ENCODE assay signal across 9 cellular contexts in the genomic region with DNA sequence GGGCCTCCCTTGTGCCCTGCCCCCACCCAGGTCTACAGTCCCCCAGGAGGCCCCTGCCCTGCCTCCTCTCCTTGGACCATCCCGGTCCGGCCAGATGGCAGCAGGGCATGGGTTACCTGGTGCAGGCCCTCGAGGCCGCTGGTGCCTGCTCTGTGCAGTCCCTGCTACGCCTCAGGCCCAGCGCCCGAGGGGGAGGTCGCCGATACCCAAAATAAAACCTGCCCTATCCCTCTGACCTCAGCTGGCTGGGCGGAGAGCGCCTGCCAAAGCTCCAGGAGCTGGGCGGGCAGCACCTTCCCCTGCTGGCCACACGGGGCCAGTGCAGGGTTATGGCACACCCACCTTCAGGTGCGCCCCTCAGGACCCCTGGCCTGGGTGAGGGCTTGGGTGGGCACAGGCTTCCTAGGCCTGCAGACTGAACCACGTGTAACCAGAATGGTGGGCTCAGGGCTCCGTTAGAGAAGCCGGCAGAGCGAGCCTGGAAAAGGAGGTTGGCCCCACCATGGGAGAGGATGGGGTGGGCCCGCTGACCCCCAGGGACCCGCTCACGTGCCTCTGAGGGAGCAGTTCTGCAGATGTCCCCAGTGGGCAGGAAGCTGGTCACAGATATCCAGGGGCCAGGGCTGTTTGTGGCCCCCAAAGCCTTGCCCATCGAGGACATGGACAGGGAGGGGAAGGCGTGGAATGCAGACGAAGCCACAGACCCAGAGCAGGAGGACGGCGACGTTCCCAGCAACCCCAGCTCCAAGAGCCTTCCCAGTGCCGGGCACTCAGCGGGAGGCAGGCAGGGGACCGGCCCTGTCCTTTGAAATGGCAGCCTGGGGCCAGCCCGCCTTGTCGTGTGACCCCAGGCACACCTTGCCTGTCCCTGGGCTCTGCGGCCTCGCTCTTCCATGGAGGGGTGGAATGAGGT. TPM values are rescaled to one million over a fixed set of nuclear protein-coding genes. Genes with fewer than 3 reads are reported as not detected.
DNase-seq lines count a peak whose midpoint lies in the region; ATAC-seq and TF ChIP-seq lines count a peak whose summit lies in the region.
"Had no signal": no experiment of that assay in that cellular context is flagged by ENCODE, and none has a peak within 500 bp of the region (broad histone marks: within the 10 kb centered on the region; RNA-seq: fewer than 3 reads in every experiment).

No MANE protein-coding gene starts in this region.

- DNase-seq in LHCN-M2 (ENCODE audit: low read depth): peak; percentile 31
- no peak for DNase-seq in esophagus muscularis mucosa (ENCODE audit: extremely low spot score)
- DNase-seq in neural progenitor cell (ENCODE audit: low spot score): peak; percentile 42
- no peak for DNase-seq in DMS114 treated with DMSO at 0.1 percent for 48 hours (lab: John Stamatoyannopoulos, UW; ENCODE audit: unreplicated experiment)
- no peak for DNase-seq in cerebellar cortex (ENCODE audit: low spot score)

- no peak overlapping the region for H3K4me3 ChIP-seq in BLaER1 treated with 17β-estradiol and CSF1 and Interleukin-3, amounts not matched to agents 10 nM and 100 nM
- no peak overlapping the region for H3K4me3 ChIP-seq in esophagus muscularis mucosa
- no peak overlapping the region for H3K4me3 ChIP-seq in neural progenitor cell
- H3K4me3 ChIP-seq: SJSA1 had no signal

- no peak overlapping the region for H3K27ac ChIP-seq in BLaER1 treated with 17β-estradiol and CSF1 and Interleukin-3, amounts not matched to agents 10 nM and 100 nM
- no peak overlapping the region for H3K27ac ChIP-seq in esophagus muscularis mucosa (replicated peaks in 1 of 4)
- H3K27ac ChIP-seq in neural progenitor cell: no peak overlapping the region
- H3K27ac ChIP-seq: SJSA1 had no signal

- no peaks in the 10 kb centered on the region for H3K79me2 ChIP-seq in neural progenitor cell (ENCODE audit: low read depth)

- no peaks in the 10 kb centered on the region for H3K36me3 ChIP-seq in BLaER1 treated with 17β-estradiol and CSF1 and Interleukin-3, amounts not matched to agents 10 nM and 100 nM
- H3K36me3 ChIP-seq in esophagus muscularis mucosa: no peaks in the 10 kb centered on the region
- no peaks in the 10 kb centered on the region for H3K36me3 ChIP-seq in neural progenitor cell
- H3K36me3 ChIP-seq: SJSA1 had no signal

- H3K4me2 ChIP-seq in BLaER1 treated with 17β-estradiol and CSF1 and Interleukin-3, amounts not matched to agents 10 nM and 100 nM: peak overlapping the region in 9 of 11 experiments; percentile 13 to 68 (median 36); a peak in 15 of 22 replicates
- H3K4me2 ChIP-seq in neural progenitor cell: no peak overlapping the region

- H3K4me3 Mint-ChIP-seq in neural progenitor cell: no peak overlapping the region

- no peak overlapping the region for H3K27ac Mint-ChIP-seq in neural progenitor cell

- no peak for ATAC-seq in HG03045 (IDR thresholded peaks at IDR 0.05; ENCODE audit: unreplicated experiment)
- no peak for ATAC-seq in GM19397 (IDR thresholded peaks at IDR 0.05; ENCODE audit: unreplicated experiment)

- H3K9ac ChIP-seq in BLaER1 treated with 17β-estradiol and CSF1 and Interleukin-3, amounts not matched to agents 10 nM and 100 nM: no peak overlapping the region
- H3K9ac ChIP-seq in neural progenitor cell: no peak overlapping the region

- peaks cover 5 to 70% (median 61%) of the 10 kb centered on the region in 10 experiments for H3K4me1 ChIP-seq in BLaER1 treated with 17β-estradiol and CSF1 and Interleukin-3, amounts not matched to agents 10 nM and 100 nM
- H3K4me1 ChIP-seq in esophagus muscularis mucosa (peaks cover 31 to 39% (median 34%) of the 10 kb centered on the region in 4 donors), neural progenitor cell (no peaks in the 10 kb centered on the region)

- no peak for TF ChIP-seq EP300 in esophagus muscularis mucosa (IDR thresholded peaks at IDR 0.05)

- no peaks in the 10 kb centered on the region for H3K9me3 ChIP-seq in BLaER1 treated with 17β-estradiol and CSF1 and Interleukin-3, amounts not matched to agents 10 nM and 100 nM (replicated peaks in 1 of 11)
- H3K9me3 ChIP-seq in esophagus muscularis mucosa (no peaks in the 10 kb centered on the region), neural progenitor cell (ENCODE audit: low read depth) (no peaks in the 10 kb centered on the region)
- H3K9me3 ChIP-seq: SJSA1 had no signal

- H3K27me3 Mint-ChIP-seq in neural progenitor cell (ENCODE audit: insufficient read depth, low read depth): peaks cover 15% of the 10 kb centered on the region

- no peaks in the 10 kb centered on the region for H3F3A ChIP-seq in neural progenitor cell (ENCODE audit: low read depth)

- intact Hi-C loops in esophagus muscularis mucosa (cut with DNase I): no loop called here

- peak; percentile 14 to 35 (median 25) for TF ChIP-seq CTCF in esophagus muscularis mucosa (IDR thresholded peaks at IDR 0.05)
- peak; percentile 52 for TF ChIP-seq CTCF in neural progenitor cell (IDR thresholded peaks at IDR 0.05)

- no peak for TF ChIP-seq POLR2A in esophagus muscularis mucosa (IDR thresholded peaks at IDR 0.05; ENCODE audit: low read depth)

- WGBS in esophagus muscularis mucosa: 86% methylated on average over 30 of the region's 34 CpGs

- peaks cover 7% of the 10 kb centered on the region for H3K9me3 Mint-ChIP-seq in neural progenitor cell

- peaks cover 12% of the 10 kb centered on the region for H3K4me1 Mint-ChIP-seq in neural progenitor cell

- no peaks in the 10 kb centered on the region for H4K20me1 ChIP-seq in BLaER1 treated with 17β-estradiol and CSF1 and Interleukin-3, amounts not matched to agents 10 nM and 100 nM
- no peaks in the 10 kb centered on the region for H4K20me1 ChIP-seq in neural progenitor cell (ENCODE audit: low read depth)

- no peak overlapping the region for H2AFZ ChIP-seq in neural progenitor cell (replicated peaks)

- no peaks in the 10 kb centered on the region for H3K36me3 Mint-ChIP-seq in neural progenitor cell

- no peaks in the 10 kb centered on the region for H3K27me3 ChIP-seq in BLaER1 treated with 17β-estradiol and CSF1 and Interleukin-3, amounts not matched to agents 10 nM and 100 nM
- H3K27me3 ChIP-seq in esophagus muscularis mucosa (peaks cover 0 to 8% (median 0%) of the 10 kb centered on the region in 4 donors), neural progenitor cell (no peaks in the 10 kb centered on the region)

RNA-seq across cellular contexts. Expression of a gene that starts 1.7 kb away (rescaled TPM):
- total RNA-seq in LHCN-M2 (2014; rRNA removed) (1.9 TPM in 1 of 2 replicates, not detected in the other), esophagus muscularis mucosa (1 to 10 TPM; 2.8 to 6.0 (median 3.6) TPM), neural progenitor cell (ENCODE audit: low replicate concordance) (0.40 and 0.92 TPM in 2 replicates)
- polyA plus RNA-seq in LHCN-M2 (2012): 0.11 TPM

RNA-seq across cellular contexts. Expression of a gene that starts 26.1 kb away (rescaled TPM):
- total RNA-seq in LHCN-M2 (2014; rRNA removed): under 0.01 TPM in 1 of 2 replicates, not detected in the other
- 1.5 TPM for polyA plus RNA-seq in LHCN-M2 (2012)
- total RNA-seq in esophagus muscularis mucosa: not detected
- not detected in 2 replicates for total RNA-seq in neural progenitor cell (ENCODE audit: low replicate concordance)
- total RNA-seq: SJSA1 had no signal

RNA-seq across cellular contexts. Expression of a gene that starts 29.4 kb away (rescaled TPM):
- total RNA-seq in LHCN-M2 (2014; rRNA removed) (191 and 219 TPM in 2 replicates), esophagus muscularis mucosa (100 to 1,000 TPM in 1 of 4 donors, 10 to 100 TPM in 3; 82.0 to 153 (median 92.4) TPM), neural progenitor cell (ENCODE audit: low replicate concordance) (43.2 and 82.1 TPM in 2 replicates)
- 171 TPM for polyA plus RNA-seq in LHCN-M2 (2012)

Comparison
In these comparisons a context has a peak if more than half of its experiments do, and no peak if none do; other contexts are left out.
1. DNase-seq: peak in LHCN-M2 (single experiment) and neural progenitor cell (single experiment); none in esophagus muscularis mucosa (single experiment), DMS114 treated with DMSO at 0.1 percent for 48 hours (single experiment) and cerebellar cortex (single experiment).